Comparison of ENCODE assay signal across 15 cellular contexts in genomic region chr2:200130762-200131166, GRCh38.
DNase-seq lines count a peak whose midpoint lies in the region; ATAC-seq and TF ChIP-seq lines count a peak whose summit lies in the region.
"Had no signal": no experiment of that assay in that cellular context is flagged by ENCODE, and none has a peak within 500 bp of the region (broad histone marks: within the 10 kb centered on the region; RNA-seq: fewer than 3 reads in every experiment).

No MANE protein-coding gene starts in this region.

- no peak overlapping the region for H3K27ac Mint-ChIP-seq in GM23338
- peak overlapping the region; percentile 93 for H3K27ac Mint-ChIP-seq in neural progenitor cell
- H3K27ac Mint-ChIP-seq in T-helper 17 cell, result no peak overlapping the region
- H3K27ac Mint-ChIP-seq: T-helper 1 cell treated with Interleukin-12 subunit alpha and Interleukin-12 subunit beta and Interleukin-4 antibody, amounts not matched to agents 30 μg/mL and 1 μg/mL, for 36 hours had no signal

- H3K9me3 Mint-ChIP-seq in GM23338, result peaks cover 27% of the 10 kb centered on the region
- H3K9me3 Mint-ChIP-seq in neural progenitor cell, result peaks cover 21% of the 10 kb centered on the region
- H3K9me3 Mint-ChIP-seq: T-helper 1 cell treated with Interleukin-12 subunit alpha and Interleukin-12 subunit beta and Interleukin-4 antibody, amounts not matched to agents 30 μg/mL and 1 μg/mL, for 36 hours had no signal

- H3K9me2 ChIP-seq in GM23338 (ENCODE audit: insufficient read depth), result no peaks in the 10 kb centered on the region; the same call in 1 of the 2 replicates

- H3K27me3 ChIP-seq in GM23338 (ENCODE audit: insufficient read depth) (no peaks in the 10 kb centered on the region), fibroblast of lung (ENCODE audit: control insufficient read depth, insufficient read depth, low read length) (no peaks in the 10 kb centered on the region), neural progenitor cell (no peaks in the 10 kb centered on the region)
- H3K27me3 ChIP-seq: ascending aorta had no signal

- H3K4me1 Mint-ChIP-seq in GM23338 (peaks cover 20% of the 10 kb centered on the region), neural progenitor cell (peaks cover 9% of the 10 kb centered on the region), T-helper 17 cell (no peaks in the 10 kb centered on the region)

- H3K9ac ChIP-seq in fibroblast of lung (ENCODE audit: insufficient read depth, low read length) (no peak overlapping the region), neural progenitor cell (no peak overlapping the region)

- H3K4me3 Mint-ChIP-seq in GM23338 (no peak overlapping the region), neural progenitor cell (peak overlapping the region; percentile 75), T-helper 17 cell (no peak overlapping the region)
- H3K4me3 Mint-ChIP-seq: neural crest cell; T-helper 1 cell treated with Interleukin-12 subunit alpha and Interleukin-12 subunit beta and Interleukin-4 antibody, amounts not matched to agents 30 μg/mL and 1 μg/mL, for 36 hours had no signal

- TF ChIP-seq CTCF in GM23338 (conservative IDR thresholded peaks at IDR 0.05; ENCODE audit: low read depth in 2 of 2) (no peak), fibroblast of lung (conservative IDR thresholded peaks at IDR 0.05 in 1 of 2, IDR thresholded peaks at IDR 0.05 in 1 of 2; ENCODE audit: low read depth in 1 of 2, low read length in 2 of 2) (no peak), neural progenitor cell (IDR thresholded peaks at IDR 0.05) (no peak), foreskin fibroblast (IDR thresholded peaks at IDR 0.05; ENCODE audit: low read depth, low read length) (no peak)

- H3K36me3 ChIP-seq in GM23338 (ENCODE audit: insufficient read depth) (peaks cover 11% of the 10 kb centered on the region), fibroblast of lung (ENCODE audit: control insufficient read depth, insufficient read depth, low read length) (no peaks in the 10 kb centered on the region), neural progenitor cell (no peaks in the 10 kb centered on the region)
- H3K36me3 ChIP-seq: ascending aorta had no signal

- no peak overlapping the region for H3K27ac ChIP-seq in GM23338 (ENCODE audit: low read depth)
- no peak overlapping the region for H3K27ac ChIP-seq in fibroblast of lung (ENCODE audit: insufficient read depth, low read length)
- no peak overlapping the region for H3K27ac ChIP-seq in neural progenitor cell
- H3K27ac ChIP-seq: ascending aorta had no signal

- no peaks in the 10 kb centered on the region for H3K79me2 ChIP-seq in GM23338 (replicated peaks; ENCODE audit: insufficient read depth)
- no peaks in the 10 kb centered on the region for H3K79me2 ChIP-seq in fibroblast of lung (ENCODE audit: control insufficient read depth, insufficient read depth, low read length)
- H3K79me2 ChIP-seq in neural progenitor cell (ENCODE audit: low read depth), result no peaks in the 10 kb centered on the region

- DNase-seq in GM23338 (ENCODE audit: low spot score) (no peak), fibroblast of lung (ENCODE audit: low read depth in 2 of 2) (peak; percentile 50 to 62), neural progenitor cell (ENCODE audit: low spot score) (no peak), foreskin fibroblast (no peak), AG20443 (ENCODE audit: low spot score) (no peak), HCEC 1CT (no peak), T-helper 17 cell (no peak)
- DNase-seq: AML-193, retina, substantia nigra had no signal

- H3F3A ChIP-seq in GM23338 (replicated peaks; ENCODE audit: low read depth) (no peaks in the 10 kb centered on the region), neural progenitor cell (ENCODE audit: low read depth) (no peaks in the 10 kb centered on the region)

- H3K4me3 ChIP-seq in GM23338, result no peak overlapping the region
- H3K4me3 ChIP-seq in fibroblast of lung (replicated peaks in 1 of 4; ENCODE audit: control extremely low read depth in 1 of 4, insufficient read depth in 1 of 4, low read depth in 3 of 4, low read length in 4 of 4), result no peak overlapping the region
- H3K4me3 ChIP-seq in neural progenitor cell, result no peak overlapping the region
- H3K4me3 ChIP-seq in foreskin fibroblast (ENCODE audit: low read depth in 1 of 2, low read length in 2 of 2), result no peak overlapping the region
- H3K4me3 ChIP-seq: ascending aorta had no signal

- H4K20me1 ChIP-seq in GM23338 (replicated peaks; ENCODE audit: insufficient read depth) (no peaks in the 10 kb centered on the region), fibroblast of lung (ENCODE audit: control insufficient read depth, extremely low read depth, insufficient read depth, low read length) (no peaks in the 10 kb centered on the region), neural progenitor cell (ENCODE audit: low read depth) (no peaks in the 10 kb centered on the region)

- ATAC-seq in GM23338 (no peak), T-helper 17 cell (no peak)
- ATAC-seq: Right ventricle myocardium inferior had no signal

- H3K27me3 Mint-ChIP-seq in GM23338 (ENCODE audit: insufficient read depth, low read depth, poor library complexity) (peaks cover 2% of the 10 kb centered on the region), neural progenitor cell (ENCODE audit: insufficient read depth, low read depth) (peaks cover 3% of the 10 kb centered on the region), T-helper 17 cell (peaks cover 10% of the 10 kb centered on the region)

- H3K9me3 ChIP-seq in fibroblast of lung (ENCODE audit: control insufficient read depth, insufficient read depth, low read depth, low read length), result no peaks in the 10 kb centered on the region
- H3K9me3 ChIP-seq in neural progenitor cell (ENCODE audit: low read depth), result no peaks in the 10 kb centered on the region
- no peaks in the 10 kb centered on the region for H3K9me3 ChIP-seq in T-helper 17 cell (ENCODE audit: control insufficient read depth, low read length, poor library complexity, severe bottlenecking)
- H3K9me3 ChIP-seq: ascending aorta had no signal

- H2AFZ ChIP-seq in GM23338 (peak overlapping the region; percentile 69; the same call in 1 of the 2 replicates), fibroblast of lung (ENCODE audit: low read length) (no peak overlapping the region), neural progenitor cell (replicated peaks) (no peak overlapping the region)

- H3K36me3 Mint-ChIP-seq in GM23338 (ENCODE audit: low read depth), result peaks cover 28% of the 10 kb centered on the region
- H3K36me3 Mint-ChIP-seq in neural progenitor cell, result peaks cover 2% of the 10 kb centered on the region
- H3K36me3 Mint-ChIP-seq in T-helper 17 cell (ENCODE audit: low read depth), result peaks cover 2% of the 10 kb centered on the region

- H3K4me1 ChIP-seq in GM23338 (ENCODE audit: insufficient read depth) (peaks cover 10% of the 10 kb centered on the region), fibroblast of lung (ENCODE audit: control insufficient read depth, extremely low read depth, insufficient read depth, low read length) (no peaks in the 10 kb centered on the region), neural progenitor cell (no peaks in the 10 kb centered on the region)
- H3K4me1 ChIP-seq: ascending aorta had no signal

- H3K4me2 ChIP-seq in GM23338 (no peak overlapping the region), fibroblast of lung (ENCODE audit: extremely low read depth, insufficient read depth, low read length) (no peak overlapping the region), neural progenitor cell (no peak overlapping the region)

TF ChIP-seq in GM23338, 12 proteins besides CTCF, POLR2A, EP300 and RAD21 (continues in another document):
- TF ChIP-seq NANOG (IDR thresholded peaks at IDR 0.05; ENCODE audit: borderline replicate concordance), result no peak

TF ChIP-seq in PFSK-1, 5 proteins besides CTCF, POLR2A, EP300 and RAD21:
- no peak for TF ChIP-seq REST (IDR thresholded peaks at IDR 0.05; ENCODE audit: insufficient read depth in 1 of 2, low read depth in 2 of 2, low read length in 2 of 2)
- TF ChIP-seq TAF1 (IDR thresholded peaks at IDR 0.05; ENCODE audit: borderline replicate concordance, insufficient read depth, low read length), result no peak
- TF ChIP-seq SIN3A (IDR thresholded peaks at IDR 0.05; ENCODE audit: borderline replicate concordance, insufficient read depth, low read length), result no peak
- TF ChIP-seq FOXP2 (optimal IDR thresholded peaks at IDR 0.05; ENCODE audit: borderline replicate concordance, extremely low read depth, extremely low read length, insufficient read depth), result peak; percentile 59
- no peak for TF ChIP-seq POLR2AphosphoS5 (IDR thresholded peaks at IDR 0.05; ENCODE audit: low read depth, low read length)

Comparison
In these comparisons a context has a peak if more than half of its experiments do, and no peak if none do; other contexts are left out.
1. DNase-seq: peak in fibroblast of lung (2 of 2); none in GM23338 (single experiment), neural progenitor cell (single experiment), foreskin fibroblast (0 of 2), AG20443 (single experiment), HCEC 1CT (single experiment) and T-helper 17 cell (0 of 3).